Comparison of ENCODE assay signal across 9 cellular contexts in the genomic region with DNA sequence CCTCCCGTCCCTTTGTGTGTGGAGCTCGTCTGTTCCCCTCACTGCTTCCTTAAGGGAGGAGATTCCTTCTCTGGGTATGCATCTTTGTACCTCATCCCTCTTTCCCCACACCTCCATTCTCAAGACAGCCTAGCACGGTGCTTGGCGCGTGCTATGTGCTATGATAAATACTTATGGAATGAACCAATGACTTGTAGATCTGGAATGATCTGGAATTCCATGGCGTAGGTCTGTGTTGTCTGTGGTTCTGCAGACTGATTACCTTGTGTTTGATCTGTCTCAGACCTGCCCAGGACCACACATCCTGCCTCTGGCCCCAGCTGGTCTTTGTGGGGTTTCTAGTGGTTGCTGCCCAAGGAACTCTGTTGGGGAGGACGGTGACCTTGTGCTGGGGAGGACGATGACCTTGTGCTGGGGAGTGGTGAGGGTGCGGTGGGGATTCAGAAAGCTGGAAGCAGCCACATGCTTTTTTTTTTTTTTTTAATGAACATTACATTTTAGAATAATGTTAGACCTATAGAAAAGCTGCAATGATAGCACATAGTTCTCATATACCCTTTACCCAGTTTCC. TPM values are rescaled to one million over a fixed set of nuclear protein-coding genes. Genes with fewer than 3 reads are reported as not detected.
A peak's percentile ranks its signal among the peaks of the same experiment; 100 is the strongest.
DNase-seq lines count a peak whose midpoint lies in the region; ATAC-seq, FAIRE-seq and TF ChIP-seq lines count a peak whose summit lies in the region.
"Had no signal": no experiment of that assay in that cellular context is flagged by ENCODE, and none has a peak within 500 bp of the region (broad histone marks: within the 10 kb centered on the region; RNA-seq: fewer than 3 reads in every experiment).

No MANE protein-coding gene starts in this region.

- H4K20me1 ChIP-seq in BLaER1: no peaks in the 10 kb centered on the region; the same call in 1 of the 2 replicates

- DNase-seq in HS-27A (ENCODE audit: low read depth) (peak; percentile 51), astrocyte of the cerebellum (ENCODE audit: low read depth) (peak; percentile 74), memory B cell (ENCODE audit: low spot score in 2 of 2) (no peak), NCI-H446 (lab: John Stamatoyannopoulos, UW) (no peak), germinal center (ENCODE audit: low spot score) (no peak), frontal cortex (ENCODE audit: low spot score in 2 of 2) (no peak)

- H3K36me3 ChIP-seq in BLaER1: no peaks in the 10 kb centered on the region

- H3K9me3 ChIP-seq in BLaER1: no peaks in the 10 kb centered on the region

- peak overlapping the region; percentile 96 for H3K27ac Mint-ChIP-seq in memory B cell

- ATAC-seq in memory B cell (ENCODE audit: low read depth): no peak
- no peak for ATAC-seq in GM21381 (IDR thresholded peaks at IDR 0.05; ENCODE audit: unreplicated experiment)

- H3K4me3 ChIP-seq in BLaER1 (no peak overlapping the region), astrocyte of the cerebellum (ENCODE audit: low read depth, low read length) (no peak overlapping the region)

- peaks cover 19% of the 10 kb centered on the region for H3K4me1 Mint-ChIP-seq in memory B cell

- FAIRE-seq in frontal cortex (lab: Jason Lieb, UNC): no peak
- FAIRE-seq: TTC549 had no signal

- H3K27me3 Mint-ChIP-seq in memory B cell: peaks cover 3% of the 10 kb centered on the region

- H3K27me3 ChIP-seq in BLaER1: no peaks in the 10 kb centered on the region

- in situ Hi-C loops in astrocyte of the cerebellum (cut with HindIII; ENCODE audit: low sequenced_read_pairs): loop anchor here (10.0 kb wide), 1 partner anchor 175 kb away; a partner anchor contains a TSS

- no peaks in the 10 kb centered on the region for H3K36me3 Mint-ChIP-seq in memory B cell

- peak overlapping the region; percentile 57 for H3K4me3 Mint-ChIP-seq in memory B cell

- no peaks in the 10 kb centered on the region for H3K9me3 Mint-ChIP-seq in memory B cell

- H3K9ac ChIP-seq in BLaER1: no peak overlapping the region

- TF ChIP-seq CTCF in astrocyte of the cerebellum (IDR thresholded peaks at IDR 0.05; ENCODE audit: low read depth, low read length, missing control alignments): no peak

- H3K4me2 ChIP-seq in BLaER1: peak overlapping the region; percentile 82

- no peak overlapping the region for H3K27ac ChIP-seq in BLaER1

- H3K4me1 ChIP-seq in BLaER1: peaks cover 49% of the 10 kb centered on the region

RNA-seq across cellular contexts. Expression of a gene that starts 33.5 kb away (rescaled TPM):
- 0.41 TPM for total RNA-seq in frontal cortex

Comparison
In these comparisons a context has a peak if more than half of its experiments do, and no peak if none do; other contexts are left out.
1. DNase-seq: peak in HS-27A (single experiment) and astrocyte of the cerebellum (single experiment); none in memory B cell (0 of 2), NCI-H446 (0 of 2), germinal center (single experiment) and frontal cortex (0 of 2).